Comparison of ENCODE assay signal across 8 cellular contexts in the genomic region with DNA sequence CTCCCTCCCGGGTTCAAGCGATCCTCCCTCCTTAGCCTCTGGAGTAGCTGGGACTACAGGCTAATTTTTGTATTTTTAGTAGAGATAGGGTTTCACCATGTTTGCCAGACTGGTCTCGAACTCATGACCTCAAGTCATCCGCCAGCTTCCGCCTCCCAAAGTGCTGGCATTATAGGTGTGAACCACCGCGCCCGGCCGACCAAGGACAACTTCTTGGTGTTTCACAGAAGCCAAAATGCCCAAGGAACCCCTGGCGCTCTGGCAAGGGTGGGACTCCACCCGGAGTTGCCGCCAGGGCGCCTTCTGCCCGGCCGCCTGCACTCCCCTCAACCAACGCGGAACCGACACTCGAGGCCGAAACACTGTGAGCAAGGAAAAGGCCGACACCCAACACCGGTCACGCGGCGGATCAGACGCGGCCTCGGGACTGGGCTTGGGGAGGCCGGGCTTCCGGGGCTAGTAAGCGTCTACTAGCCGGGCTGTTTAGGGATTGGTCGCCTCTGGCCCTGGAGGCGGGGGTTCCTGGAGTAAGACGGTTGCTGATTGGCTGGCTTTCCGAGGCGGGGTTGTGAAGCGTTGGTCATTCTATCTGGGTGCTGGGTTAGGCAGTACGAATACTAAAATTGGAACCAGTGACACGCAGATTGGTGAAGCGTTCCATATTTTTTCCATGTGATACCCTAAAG. TPM values are rescaled to one million over a fixed set of nuclear protein-coding genes. Genes with fewer than 3 reads are reported as not detected.
DNase-seq lines count a peak whose midpoint lies in the region; ATAC-seq and TF ChIP-seq lines count a peak whose summit lies in the region.

No MANE protein-coding gene starts in this region.

- H3K4me3 Mint-ChIP-seq in activated naive CD8-positive, alpha-beta T cell treated with anti-CD3 and anti-CD28 coated beads for 36 hours, result peak overlapping the region; percentile 72
- peak overlapping the region; percentile 40 for H3K4me3 Mint-ChIP-seq in glutamatergic neuron (ENCODE audit: unreplicated experiment)

- H3K27ac Mint-ChIP-seq in activated naive CD8-positive, alpha-beta T cell treated with anti-CD3 and anti-CD28 coated beads for 36 hours, result peak overlapping the region; percentile 76
- no peak overlapping the region for H3K27ac Mint-ChIP-seq in glutamatergic neuron (ENCODE audit: unreplicated experiment)

- peak; percentile 83 for ATAC-seq in HG03135 (IDR thresholded peaks at IDR 0.05; ENCODE audit: unreplicated experiment)

- peak; percentile 48 for TF ChIP-seq POLR2A in GM18526 (IDR thresholded peaks at IDR 0.05; ENCODE audit: extremely low read depth, insufficient read length)

- peaks cover 10% of the 10 kb centered on the region for H3K4me1 Mint-ChIP-seq in activated naive CD8-positive, alpha-beta T cell treated with anti-CD3 and anti-CD28 coated beads for 36 hours
- peaks cover 12% of the 10 kb centered on the region for H3K4me1 Mint-ChIP-seq in glutamatergic neuron (ENCODE audit: low read depth, unreplicated experiment)

- peak; percentile 25 for TF ChIP-seq CTCF in glutamatergic neuron (IDR thresholded peaks at IDR 0.05; ENCODE audit: partially characterized antibody, unreplicated experiment)

- H3K36me3 Mint-ChIP-seq in activated naive CD8-positive, alpha-beta T cell treated with anti-CD3 and anti-CD28 coated beads for 36 hours, result no peaks in the 10 kb centered on the region
- peaks cover 5% of the 10 kb centered on the region for H3K36me3 Mint-ChIP-seq in glutamatergic neuron (ENCODE audit: unreplicated experiment)

- H3K9me3 Mint-ChIP-seq in activated naive CD8-positive, alpha-beta T cell treated with anti-CD3 and anti-CD28 coated beads for 36 hours, result no peaks in the 10 kb centered on the region
- H3K9me3 Mint-ChIP-seq in glutamatergic neuron (ENCODE audit: unreplicated experiment), result peaks cover 12% of the 10 kb centered on the region

- peak; percentile 94 for DNase-seq in SHP77 treated with DMSO at 0.1 percent for 48 hours (lab: John Stamatoyannopoulos, UW)
- DNase-seq in activated naive CD8-positive, alpha-beta T cell treated with anti-CD3 and anti-CD28 coated beads for 36 hours, result peak; percentile 87
- DNase-seq in glutamatergic neuron, result peak; percentile 91
- peak; percentile 66 to 98 (median 92) for DNase-seq in nucleus accumbens (lab: John Stamatoyannopoulos, UW)
- peak; percentile 96 for DNase-seq in stromal cell of bone marrow (ENCODE audit: low read depth)
- no peak for DNase-seq in NCI-H1105 (lab: John Stamatoyannopoulos, UW)

- no peaks in the 10 kb centered on the region for H3K27me3 Mint-ChIP-seq in activated naive CD8-positive, alpha-beta T cell treated with anti-CD3 and anti-CD28 coated beads for 36 hours
- peaks cover 6% of the 10 kb centered on the region for H3K27me3 Mint-ChIP-seq in glutamatergic neuron (ENCODE audit: unreplicated experiment)

RNA-seq across cellular contexts. Expression of a gene that starts 7.7 kb away (rescaled TPM):
- total RNA-seq in activated naive CD8-positive, alpha-beta T cell treated with anti-CD3 and anti-CD28 coated beads for 36 hours, result not detected
- 0.61 TPM for total RNA-seq in glutamatergic neuron (ENCODE audit: unreplicated experiment)

RNA-seq across cellular contexts. Expression of a gene that starts 16.3 kb away (rescaled TPM):
- total RNA-seq in activated naive CD8-positive, alpha-beta T cell treated with anti-CD3 and anti-CD28 coated beads for 36 hours, result 10 to 100 TPM; 19.7 to 21.2 TPM
- total RNA-seq in glutamatergic neuron (ENCODE audit: unreplicated experiment), result 10.1 TPM

RNA-seq across cellular contexts. Expression of a gene that starts 16.8 kb away (rescaled TPM):
- 1 to 10 TPM; 1.3 to 1.4 TPM for total RNA-seq in activated naive CD8-positive, alpha-beta T cell treated with anti-CD3 and anti-CD28 coated beads for 36 hours
- not detected for total RNA-seq in glutamatergic neuron (ENCODE audit: unreplicated experiment)

RNA-seq across cellular contexts. Expression of a gene that starts 36.0 kb away (rescaled TPM):
- 10 to 100 TPM; 17.7 to 18.1 TPM for total RNA-seq in activated naive CD8-positive, alpha-beta T cell treated with anti-CD3 and anti-CD28 coated beads for 36 hours
- total RNA-seq in glutamatergic neuron (ENCODE audit: unreplicated experiment), result 27.5 TPM
